ENCODE assay signal across 8 cellular contexts in genomic region chrX:154458954-154459829, GRCh38. TPM values are rescaled to one million over a fixed set of nuclear protein-coding genes. Genes with fewer than 3 reads are reported as not detected.
A peak's percentile ranks its signal among the peaks of the same experiment; 100 is the strongest.
DNase-seq lines count a peak whose midpoint lies in the region; ATAC-seq and TF ChIP-seq lines count a peak whose summit lies in the region.

No MANE protein-coding gene starts in this region.

- no peak for TF ChIP-seq EP300 in stomach (IDR thresholded peaks at IDR 0.05)

- ATAC-seq in left colon (peak; percentile 80), GM18517 (IDR thresholded peaks at IDR 0.05; ENCODE audit: unreplicated experiment) (no peak), HG03571 (IDR thresholded peaks at IDR 0.05; ENCODE audit: unreplicated experiment) (no peak)

- intact Hi-C loops in left colon (cut with DNase I, micrococcal nuclease) (no loop called here), stomach (cut with DNase I; ENCODE audit: low total_unique reads) (no loop called here)

- in situ Hi-C loops in brain microvascular endothelial cell (cut with HindIII; ENCODE audit: low pct_ligation_motif_present, low sequenced_read_pairs): no loop called here

- H3K27ac ChIP-seq in brain microvascular endothelial cell (no peak overlapping the region), stomach (peak overlapping the region in 4 of 5 donors; percentile 42 to 79 (median 74))

- H3K4me1 ChIP-seq in stomach: peaks cover 0 to 16% (median 15%) of the 10 kb centered on the region in 4 donors

- H3K36me3 ChIP-seq in brain microvascular endothelial cell (replicated peaks) (peaks cover 15% of the 10 kb centered on the region), stomach (peaks cover 0 to 38% (median 22%) of the 10 kb centered on the region in 4 donors)

- peaks cover 0 to 7% (median 3%) of the 10 kb centered on the region in 4 donors for H3K9me3 ChIP-seq in stomach

- 1 to 50% (median 39%) methylated on average over 8 to 16 of the region's 16 CpGs for WGBS in stomach, 5 donors

- TF ChIP-seq CTCF in brain microvascular endothelial cell (IDR thresholded peaks at IDR 0.05; ENCODE audit: low read depth, low read length, missing control alignments) (no peak), stomach (IDR thresholded peaks at IDR 0.05) (no peak)

- DNase-seq in DMS 273 (lab: John Stamatoyannopoulos, UW; ENCODE audit: unreplicated experiment) (peak; percentile 63), DMS 273 treated with DMSO at 0.1 percent for 48 hours (lab: John Stamatoyannopoulos, UW) (no peak), NCI-H1694 treated with DMSO at 0.1 percent for 48 hours (lab: John Stamatoyannopoulos, UW) (peak; percentile 37), brain microvascular endothelial cell (no peak), left colon (peak; percentile 67 to 69), stomach (peak; percentile 42)

- H3K27me3 ChIP-seq in brain microvascular endothelial cell (replicated peaks) (no peaks in the 10 kb centered on the region), stomach (no peaks in the 10 kb centered on the region)

- TF ChIP-seq POLR2A in stomach (IDR thresholded peaks at IDR 0.05): no peak

- H3K4me3 ChIP-seq in brain microvascular endothelial cell (ENCODE audit: low read depth, low read length) (peak overlapping the region; percentile 71), stomach (peak overlapping the region; percentile 57 to 68 (median 64))

RNA-seq across cellular contexts. Expression of gene PLXNA3, which starts 1.1 kb away (rescaled TPM):
- total RNA-seq in left colon (10 to 100 TPM; 48.9 to 68.2 TPM), stomach (100 to 1,000 TPM in 2 of 5 donors, 10 to 100 TPM in 2, 1 to 10 TPM in 1; 9.9 to 296 (median 35.5) TPM)
- 1 to 10 TPM; 2.3 to 7.6 (median 6.0) TPM for polyA plus RNA-seq in stomach

RNA-seq across cellular contexts. Expression of gene FAM50A, which starts 15.3 kb away (rescaled TPM):
- total RNA-seq in left colon (10 to 100 TPM; 44.4 to 56.7 TPM), stomach (10 to 100 TPM; 16.7 to 79.4 (median 55.4) TPM)
- polyA plus RNA-seq in stomach: 100 to 1,000 TPM in 2 of 3 donors, 10 to 100 TPM in 1; 82.2 to 162 (median 157) TPM

RNA-seq across cellular contexts. Expression of gene LAGE3, which starts 19.9 kb away (rescaled TPM):
- total RNA-seq in left colon (10 to 100 TPM in 1 of 2 donors, 1 to 10 TPM in 1; 9.8 to 11.5 TPM), stomach (1 to 10 TPM in 4 of 5 donors, not detected in 1; 2.7 to 8.4 (median 5.0) TPM)
- 10 to 100 TPM; 18.2 to 29.0 (median 22.6) TPM for polyA plus RNA-seq in stomach

RNA-seq across cellular contexts. Expression of gene GDI1, which starts 22.2 kb away (rescaled TPM):
- total RNA-seq in left colon: 10 to 100 TPM; 63.3 to 65.0 TPM
- 100 to 1,000 TPM in 2 of 5 donors, 10 to 100 TPM in 3; 46.4 to 178 (median 93.3) TPM for total RNA-seq in stomach
- polyA plus RNA-seq in stomach: 10 to 100 TPM; 45.7 to 61.8 (median 59.1) TPM

RNA-seq across cellular contexts. Expression of gene UBL4A, which starts 27.2 kb away (rescaled TPM):
- total RNA-seq in left colon: 10 to 100 TPM; 30.5 to 34.5 TPM
- 10 to 100 TPM in 4 of 5 donors, 1 to 10 TPM in 1; 8.0 to 50.1 (median 19.8) TPM for total RNA-seq in stomach
- 10 to 100 TPM; 22.5 to 34.4 (median 32.1) TPM for polyA plus RNA-seq in stomach

Comparison
In these comparisons a context has a peak if more than half of its experiments do, and no peak if none do; other contexts are left out.
1. DNase-seq: peak in DMS 273 (single experiment), NCI-H1694 treated with DMSO at 0.1 percent for 48 hours (single experiment), left colon (2 of 2) and stomach (single experiment); none in DMS 273 treated with DMSO at 0.1 percent for 48 hours (single experiment) and brain microvascular endothelial cell (single experiment).